ENCODE assay signal across 19 cellular contexts in genomic region chr6:113723182-113723581, GRCh38.
A peak's percentile ranks its signal among the peaks of the same experiment; 100 is the strongest.
DNase-seq lines count a peak whose midpoint lies in the region; FAIRE-seq and TF ChIP-seq lines count a peak whose summit lies in the region.
"Had no signal": no experiment of that assay in that cellular context is flagged by ENCODE, and none has a peak within 500 bp of the region (broad histone marks: within the 10 kb centered on the region; RNA-seq: fewer than 3 reads in every experiment).

No MANE protein-coding gene starts in this region.

- H3K27ac ChIP-seq in ACC112 (ENCODE audit: low read depth, low read length) (no peak overlapping the region), endothelial cell of umbilical vein (ENCODE audit: insufficient read depth, low read depth, low read length) (peak overlapping the region; percentile 45), mesodermal cell (ENCODE audit: low read depth, low read length, severe bottlenecking) (peak overlapping the region; percentile 23)
- H3K27ac ChIP-seq: BLaER1, foreskin keratinocyte had no signal

- POLR2A ChIA-PET in endothelial cell of umbilical vein (lab: Charles Lee): no interaction called here

- no peak for TF ChIP-seq POLR2A in endothelial cell of umbilical vein (IDR thresholded peaks at IDR 0.05; ENCODE audit: low read depth, low read length)

- CTCF ChIA-PET in endothelial cell of umbilical vein (lab: Charles Lee): interaction anchor here (1.0 kb wide), 1 partner anchor 136 kb away, joined by 5 read pairs; no protein-coding TSS in a partner anchor

- H3K79me2 ChIP-seq in ACC112 (ENCODE audit: control insufficient read depth, insufficient read depth, low read length, unreplicated experiment) (no peaks in the 10 kb centered on the region), endothelial cell of umbilical vein (ENCODE audit: control insufficient read depth, insufficient read depth, low read length) (no peaks in the 10 kb centered on the region)

- no TSS peak for BruUV-seq in endothelial cell of umbilical vein (replicated peaks; lab: Mats Ljungman, UMichigan)

- H3K4me2 ChIP-seq in endothelial cell of umbilical vein (ENCODE audit: insufficient read depth, low read length): peak overlapping the region; percentile 61
- H3K4me2 ChIP-seq: BLaER1 had no signal

- H2AFZ ChIP-seq in ACC112 (ENCODE audit: low read length, unreplicated experiment) (peak overlapping the region; percentile 92), endothelial cell of umbilical vein (ENCODE audit: low read depth, low read length) (peak overlapping the region; percentile 47)

- no peaks in the 10 kb centered on the region for H3K36me3 ChIP-seq in ACC112 (ENCODE audit: insufficient read depth, low read length)
- no peaks in the 10 kb centered on the region for H3K36me3 ChIP-seq in endothelial cell of umbilical vein (ENCODE audit: control insufficient read depth in 2 of 2, extremely low read depth in 1 of 2, insufficient read depth in 2 of 2, low read length in 2 of 2)
- no peaks in the 10 kb centered on the region for H3K36me3 ChIP-seq in mesodermal cell (ENCODE audit: control insufficient read depth, insufficient read depth, low read length)
- H3K36me3 ChIP-seq: BLaER1 had no signal

- H3K4me1 ChIP-seq in ACC112 (ENCODE audit: control insufficient read depth, insufficient read depth, low read length, unreplicated experiment): peaks cover 7% of the 10 kb centered on the region
- H3K4me1 ChIP-seq in endothelial cell of umbilical vein (ENCODE audit: control insufficient read depth, extremely low read depth, insufficient read depth, low read length): peaks cover 9% of the 10 kb centered on the region
- H3K4me1 ChIP-seq in mesodermal cell (ENCODE audit: control insufficient read depth, insufficient read depth, low read length, poor library complexity, severe bottlenecking): peaks cover 5% of the 10 kb centered on the region
- H3K4me1 ChIP-seq: BLaER1, foreskin keratinocyte had no signal

- no peak overlapping the region for H3K9ac ChIP-seq in endothelial cell of umbilical vein (replicated peaks; ENCODE audit: extremely low read depth, insufficient read depth, low read length)
- H3K9ac ChIP-seq: BLaER1 had no signal

- H3K27me3 ChIP-seq in ACC112 (ENCODE audit: insufficient read depth, low read length) (no peaks in the 10 kb centered on the region), endothelial cell of umbilical vein (ENCODE audit: control insufficient read depth in 2 of 2, insufficient read depth in 2 of 2, low read length in 2 of 2) (no peaks in the 10 kb centered on the region)
- H3K27me3 ChIP-seq: BLaER1, foreskin keratinocyte had no signal

- no peak for TF ChIP-seq CTCF in LNCaP clone FGC (IDR thresholded peaks at IDR 0.05; ENCODE audit: control insufficient read depth, extremely low read depth, insufficient read depth)
- no peak for TF ChIP-seq CTCF in endothelial cell of umbilical vein (IDR thresholded peaks at IDR 0.05; ENCODE audit: extremely low read depth in 1 of 2, insufficient read depth in 1 of 2, low read depth in 1 of 2, low read length in 2 of 2)

- H3K9me1 ChIP-seq in endothelial cell of umbilical vein (replicated peaks; ENCODE audit: control insufficient read depth, extremely low read depth, insufficient read depth, low read length): no peaks in the 10 kb centered on the region

- FAIRE-seq in endothelial cell of umbilical vein (lab: Jason Lieb, UNC): peak; percentile 87

- peak; percentile 54 for DNase-seq in LNCaP clone FGC (ENCODE audit: low read depth)
- DNase-seq in endothelial cell of umbilical vein (ENCODE audit: low read depth, low spot score): peak; percentile 85
- DNase-seq in RPMI8226: no peak
- no peak for DNase-seq in germinal center (ENCODE audit: low spot score)
- DNase-seq in DMS153 (lab: John Stamatoyannopoulos, UW): no peak
- DNase-seq in HUDEP-2 (lab: John Stamatoyannopoulos, UW; ENCODE audit: unreplicated experiment in 76 of 76): no peak
- DNase-seq: activated naive CD4-positive, alpha-beta T cell treated with anti-CD3 and anti-CD28 coated beads, Interleukin-2, amount 10 ng/mL, durations not matched to agents 7 days and 5 days; activated T-cell treated with anti-CD3 and anti-CD28 coated beads, Interleukin-2, amount 50 U/mL, for 24 hours; Calu3; endodermal cell; foreskin keratinocyte; kidney glomerular epithelial cell; NCI-H510A treated with DMSO at 0.1 percent for 48 hours; nucleus accumbens; stimulated activated CD4-positive, alpha-beta T cell treated with anti-CD3 and anti-CD28 coated beads, Interleukin-15, amount 100 ng/mL, for 24 hours; T1000 had no signal

- intact Hi-C loops in endothelial cell of umbilical vein (cut with micrococcal nuclease): loop anchor here (1.0 kb wide), 2 partner anchors 135 to 227 kb away; no protein-coding TSS in a partner anchor

- WGBS in mesodermal cell (ENCODE audit: insufficient coverage in 2 of 2), 2 experiments: 50 to 76% methylated on average over 3 of the region's 4 CpGs

- no peaks in the 10 kb centered on the region for H3K9me3 ChIP-seq in endothelial cell of umbilical vein (replicated peaks; ENCODE audit: control insufficient read depth, insufficient read depth, low read length)
- no peaks in the 10 kb centered on the region for H3K9me3 ChIP-seq in mesodermal cell (ENCODE audit: control insufficient read depth, low read length)
- H3K9me3 ChIP-seq: BLaER1 had no signal

- no peak overlapping the region for H3K4me3 ChIP-seq in ACC112 (ENCODE audit: low read depth, low read length)
- no peak overlapping the region for H3K4me3 ChIP-seq in LNCaP clone FGC (ENCODE audit: low read depth, low read length)
- H3K4me3 ChIP-seq in endothelial cell of umbilical vein (replicated peaks in 1 of 3; ENCODE audit: insufficient read depth in 1 of 3, low read depth in 1 of 3, low read length in 3 of 3): peak overlapping the region in 1 of 3 experiments; percentile 30
- H3K4me3 ChIP-seq in mesodermal cell (ENCODE audit: extremely low read depth, insufficient read depth, low read length, poor library complexity, severe bottlenecking): no peak overlapping the region
- H3K4me3 ChIP-seq: BLaER1 had no signal

- no peaks in the 10 kb centered on the region for H4K20me1 ChIP-seq in endothelial cell of umbilical vein (replicated peaks; ENCODE audit: control insufficient read depth, extremely low read depth, insufficient read depth, low read length)
- H4K20me1 ChIP-seq: BLaER1 had no signal

- dilution Hi-C loops in endothelial cell of umbilical vein (cut with MboI; ENCODE audit: extremely low pct_ligation_motif_present, low sequenced_read_pairs): no loop called here

TF ChIP-seq in endothelial cell of umbilical vein, 7 proteins besides CTCF, POLR2A, EP300 and RAD21:
- peak; percentile 73 for TF ChIP-seq POLR2AphosphoS5 (IDR thresholded peaks at IDR 0.05; ENCODE audit: insufficient read depth, low read depth, low read length)
- no peak for TF ChIP-seq JUN (IDR thresholded peaks at IDR 0.05; ENCODE audit: borderline replicate concordance, insufficient read depth, insufficient read length, low read depth)
- peak; percentile 60 for TF ChIP-seq GATA2 (IDR thresholded peaks at IDR 0.05; ENCODE audit: insufficient read depth, insufficient read length, low read depth, low read length)

Comparison
In these comparisons a context has a peak if more than half of its experiments do, and no peak if none do; other contexts are left out.
1. DNase-seq: peak in LNCaP clone FGC (single experiment) and endothelial cell of umbilical vein (single experiment); none in RPMI8226 (single experiment), germinal center (single experiment), DMS153 (single experiment) and HUDEP-2 (0 of 76).